In genomic region chr4:74203467-74203866, GRCh38 we compare ENCODE assay signal across 29 cellular contexts.
"Had no signal": no experiment of that assay in that cellular context is flagged by ENCODE, and none has a peak within 500 bp of the region (broad histone marks: within the 10 kb centered on the region; RNA-seq: fewer than 3 reads in every experiment).

No MANE protein-coding gene starts in this region.

- H3K36me3 ChIP-seq: lower lobe of right lung, neutrophil, thyroid gland, upper lobe of right lung had no signal

- H3K9me3 ChIP-seq: heart right ventricle, left lung, lower lobe of right lung, neutrophil, right lobe of liver, thyroid gland, upper lobe of right lung had no signal

- ATAC-seq: esophagus mucosa; heart right ventricle; left lung; lower lobe of right lung; right lobe of liver; stimulated activated memory B cell treated with anti-CD40 and anti-IgM and Interleukin-4, amounts not matched to agents 10 μg/mL and 1 μg/mL and 100 μg/mL, for 72 hours; stimulated activated naive CD8-positive, alpha-beta T cell treated with anti-CD3 and anti-CD28 coated beads, Interleukin-15, amount 100 ng/mL, for 72 hours; upper lobe of right lung had no signal

- FAIRE-seq: TTC549 had no signal

- H3K27ac ChIP-seq: heart right ventricle, left lung, lower lobe of right lung, neutrophil, right lobe of liver, thyroid gland, upper lobe of right lung, VCaP had no signal

- H3K27me3 Mint-ChIP-seq: activated naive CD8-positive, alpha-beta T cell treated with anti-CD3 and anti-CD28 coated beads, Interleukin-2, amount 10 ng/mL, durations not matched to agents 7 days and 5 days; naive B cell; stimulated activated memory B cell treated with anti-CD40 and anti-IgM and Interleukin-4, amounts not matched to agents 10 μg/mL and 1 μg/mL and 100 μg/mL, for 72 hours; stimulated activated naive CD8-positive, alpha-beta T cell treated with anti-CD3 and anti-CD28 coated beads, Interleukin-15, amount 100 ng/mL, for 72 hours had no signal

- H3K4me3 Mint-ChIP-seq: activated naive CD4-positive, alpha-beta T cell treated with anti-CD3 and anti-CD28 coated beads for 36 hours; activated naive CD8-positive, alpha-beta T cell treated with anti-CD3 and anti-CD28 coated beads, Interleukin-2, amount 10 ng/mL, durations not matched to agents 7 days and 5 days; naive B cell; nephron progenitor cell; stimulated activated memory B cell treated with anti-CD40 and anti-IgM and Interleukin-4, amounts not matched to agents 10 μg/mL and 1 μg/mL and 100 μg/mL, for 72 hours; stimulated activated naive CD8-positive, alpha-beta T cell treated with anti-CD3 and anti-CD28 coated beads, Interleukin-15, amount 100 ng/mL, for 72 hours; T-helper 1 cell treated with Interleukin-12 subunit alpha and Interleukin-12 subunit beta and Interleukin-4 antibody, amounts not matched to agents 30 μg/mL and 1 μg/mL, for 36 hours had no signal

- DNase-seq: activated CD4-positive, alpha-beta T cell treated with anti-CD3 and anti-CD28 coated beads for 4 hours; activated CD4-positive, alpha-beta T cell treated with anti-CD3 and anti-CD28 coated beads, Interleukin-2, amount 50 U/mL, for 4 hours; activated effector memory CD4-positive, alpha-beta T cell treated with Interleukin-2 at 50 U/mL for 16 hours; activated naive CD4-positive, alpha-beta T cell treated with anti-CD3 and anti-CD28 coated beads for 36 hours; activated naive CD8-positive, alpha-beta T cell treated with anti-CD3 and anti-CD28 coated beads, Interleukin-2, amount 10 ng/mL, durations not matched to agents 7 days and 5 days; amniotic stem cell; caudate nucleus; foreskin melanocyte; heart right ventricle; kidney glomerular epithelial cell; left lung; lower lobe of right lung; naive B cell; nephron progenitor cell; right lobe of liver; stimulated activated CD4-positive, alpha-beta T cell treated with anti-CD3 and anti-CD28 coated beads, Interleukin-4, amount 100 ng/mL, for 4 hours; stimulated activated CD8-positive, alpha-beta memory T cell treated with anti-CD3 and anti-CD28 coated beads, Interleukin-4, amount 100 ng/mL, for 48 hours; stimulated activated naive CD8-positive, alpha-beta T cell treated with anti-CD3 and anti-CD28 coated beads, Interleukin-15, amount 100 ng/mL, for 72 hours; substantia nigra; SW 1271; T-helper 9 cell; thyroid gland; upper lobe of right lung had no signal

- H3K4me1 ChIP-seq: thyroid gland, upper lobe of right lung had no signal

- H3K4me3 ChIP-seq: heart right ventricle, left lung, lower lobe of right lung, right lobe of liver, thyroid gland, upper lobe of right lung had no signal

- H3K27ac Mint-ChIP-seq: activated naive CD4-positive, alpha-beta T cell treated with anti-CD3 and anti-CD28 coated beads for 36 hours; activated naive CD8-positive, alpha-beta T cell treated with anti-CD3 and anti-CD28 coated beads, Interleukin-2, amount 10 ng/mL, durations not matched to agents 7 days and 5 days; nephron progenitor cell; stimulated activated memory B cell treated with anti-CD40 and anti-IgM and Interleukin-4, amounts not matched to agents 10 μg/mL and 1 μg/mL and 100 μg/mL, for 72 hours; stimulated activated naive CD8-positive, alpha-beta T cell treated with anti-CD3 and anti-CD28 coated beads, Interleukin-15, amount 100 ng/mL, for 72 hours; T-helper 1 cell treated with Interleukin-12 subunit alpha and Interleukin-12 subunit beta and Interleukin-4 antibody, amounts not matched to agents 30 μg/mL and 1 μg/mL, for 36 hours had no signal

- H3K9me3 Mint-ChIP-seq: activated naive CD4-positive, alpha-beta T cell treated with anti-CD3 and anti-CD28 coated beads for 36 hours; activated naive CD8-positive, alpha-beta T cell treated with anti-CD3 and anti-CD28 coated beads, Interleukin-2, amount 10 ng/mL, durations not matched to agents 7 days and 5 days; naive B cell; nephron progenitor cell; stimulated activated memory B cell treated with anti-CD40 and anti-IgM and Interleukin-4, amounts not matched to agents 10 μg/mL and 1 μg/mL and 100 μg/mL, for 72 hours; stimulated activated naive CD8-positive, alpha-beta T cell treated with anti-CD3 and anti-CD28 coated beads, Interleukin-15, amount 100 ng/mL, for 72 hours; T-helper 1 cell treated with Interleukin-12 subunit alpha and Interleukin-12 subunit beta and Interleukin-4 antibody, amounts not matched to agents 30 μg/mL and 1 μg/mL, for 36 hours had no signal

- H3K27me3 ChIP-seq: heart right ventricle, left lung, neutrophil, right lobe of liver, thyroid gland, upper lobe of right lung had no signal
